ENCODE assay signal across 11 cellular contexts in genomic region chr6:132734694-132735236, GRCh38. TPM values are rescaled to one million over a fixed set of nuclear protein-coding genes. Genes with fewer than 3 reads are reported as not detected.
DNase-seq lines count a peak whose midpoint lies in the region; ATAC-seq and TF ChIP-seq lines count a peak whose summit lies in the region.
"Had no signal": no experiment of that assay in that cellular context is flagged by ENCODE, and none has a peak within 500 bp of the region (broad histone marks: within the 10 kb centered on the region; RNA-seq: fewer than 3 reads in every experiment).

No MANE protein-coding gene starts in this region.

- no peak overlapping the region for H3K4me2 ChIP-seq in H9 (ENCODE audit: insufficient read depth, insufficient read length, low read length)

- H3K27me3 Mint-ChIP-seq in H9 (ENCODE audit: low read depth) (no peaks in the 10 kb centered on the region; the same call in 1 of the 2 replicates), progenitor cell of endocrine pancreas (peaks cover 7% of the 10 kb centered on the region)
- no peaks in the 10 kb centered on the region for H3K27me3 Mint-ChIP-seq in activated naive CD8-positive, alpha-beta T cell treated with anti-CD3 and anti-CD28 coated beads, Interleukin-2, amount 50 U/mL, for 24 hours
- H3K27me3 Mint-ChIP-seq: dendritic cell treated with granulocyte-macrophage colony-stimulating factor and Interleukin-4, amounts not matched to agents 40 ng/mL and 50 ng/mL, for 4 days; stimulated activated naive CD8-positive, alpha-beta T cell treated with anti-CD3 and anti-CD28 coated beads, Interleukin-15, Interleukin-2, amounts not matched to agents 100 ng/mL and 50 ng/mL, for 24 hours had no signal

- no peak overlapping the region for H2BK20ac ChIP-seq in H9 (ENCODE audit: low read depth, low read length, poor library complexity, severe bottlenecking)

- H3K4me3 Mint-ChIP-seq in H9, result no peak overlapping the region
- H3K4me3 Mint-ChIP-seq in progenitor cell of endocrine pancreas (ENCODE audit: low read depth), result no peak overlapping the region
- no peak overlapping the region for H3K4me3 Mint-ChIP-seq in activated naive CD8-positive, alpha-beta T cell treated with anti-CD3 and anti-CD28 coated beads, Interleukin-2, amount 50 U/mL, for 24 hours
- H3K4me3 Mint-ChIP-seq: activated CD4-positive, alpha-beta T cell treated with anti-CD3 and anti-CD28 coated beads, Interleukin-2, amount 10 ng/mL, durations not matched to agents 24 days and 14 days; dendritic cell treated with granulocyte-macrophage colony-stimulating factor and Interleukin-4, amounts not matched to agents 40 ng/mL and 50 ng/mL, for 4 days; stimulated activated naive CD8-positive, alpha-beta T cell treated with anti-CD3 and anti-CD28 coated beads, Interleukin-15, Interleukin-2, amounts not matched to agents 100 ng/mL and 50 ng/mL, for 24 hours had no signal

- H3K9me3 ChIP-seq in H9 (ENCODE audit: control insufficient read depth, low read depth, low read length), result no peaks in the 10 kb centered on the region

- no peaks in the 10 kb centered on the region for H3K36me3 Mint-ChIP-seq in H9 (ENCODE audit: insufficient read depth in 1 of 3, low read depth in 3 of 3)
- H3K36me3 Mint-ChIP-seq in progenitor cell of endocrine pancreas (ENCODE audit: insufficient read depth), result no peaks in the 10 kb centered on the region
- H3K36me3 Mint-ChIP-seq in activated naive CD8-positive, alpha-beta T cell treated with anti-CD3 and anti-CD28 coated beads, Interleukin-2, amount 50 U/mL, for 24 hours (ENCODE audit: low read depth), result no peaks in the 10 kb centered on the region

- ATAC-seq in activated naive CD8-positive, alpha-beta T cell treated with anti-CD3 and anti-CD28 coated beads, Interleukin-2, amount 50 U/mL, for 24 hours, result no peak
- ATAC-seq in GM18517 (IDR thresholded peaks at IDR 0.05; ENCODE audit: unreplicated experiment), result no peak
- no peak for ATAC-seq in HG03521 (IDR thresholded peaks at IDR 0.05; ENCODE audit: unreplicated experiment)

- no peak overlapping the region for H2AK5ac ChIP-seq in H9 (ENCODE audit: insufficient read length, low read length)

- H3K4me1 Mint-ChIP-seq in H9 (no peaks in the 10 kb centered on the region), progenitor cell of endocrine pancreas (ENCODE audit: low read depth) (peaks cover 7% of the 10 kb centered on the region)
- peaks cover 16% of the 10 kb centered on the region for H3K4me1 Mint-ChIP-seq in activated naive CD8-positive, alpha-beta T cell treated with anti-CD3 and anti-CD28 coated beads, Interleukin-2, amount 50 U/mL, for 24 hours

- no peak for DNase-seq in H9
- peak; percentile 42 to 75 for DNase-seq in NOMO-1 (lab: John Stamatoyannopoulos, UW; ENCODE audit: unreplicated experiment in 2 of 2)
- peak; percentile 3 to 16 for DNase-seq in erythroblast (lab: John Stamatoyannopoulos, UW)
- DNase-seq in progenitor cell of endocrine pancreas (ENCODE audit: low spot score, unreplicated experiment), result no peak
- no peak for DNase-seq in activated naive CD8-positive, alpha-beta T cell treated with anti-CD3 and anti-CD28 coated beads, Interleukin-2, amount 50 U/mL, for 24 hours
- DNase-seq in NK-92 (lab: John Stamatoyannopoulos, UW; ENCODE audit: unreplicated experiment), result no peak
- DNase-seq: activated CD4-positive, alpha-beta T cell treated with anti-CD3 and anti-CD28 coated beads, Interleukin-2, amount 10 ng/mL, durations not matched to agents 24 days and 14 days had no signal

- H3K56ac ChIP-seq in H9 (ENCODE audit: insufficient read length, low read depth, low read length), result no peak overlapping the region

- H3K27me3 ChIP-seq in H9 (ENCODE audit: insufficient read depth, low read length), result no peaks in the 10 kb centered on the region

- H4K91ac ChIP-seq in H9 (ENCODE audit: insufficient read length, low read depth, low read length), result no peak overlapping the region

- no peak overlapping the region for H2BK12ac ChIP-seq in H9 (ENCODE audit: insufficient read length, low read depth, low read length)

- no peak overlapping the region for H3K18ac ChIP-seq in H9 (ENCODE audit: insufficient read length, low read depth, low read length)

- H3K23ac ChIP-seq in H9 (ENCODE audit: insufficient read length, low read depth, low read length), result no peak overlapping the region

- WGBS in H9 (ENCODE audit: extremely low coverage, insufficient read length, low lambda C conversion rate), result no CpG with 5 or more reads among the region's 3 CpGs

- no peak for TF ChIP-seq POLR2A in erythroblast (IDR thresholded peaks at IDR 0.05; ENCODE audit: low read length)

- H3K4me1 ChIP-seq in H9 (ENCODE audit: insufficient read depth, low read length), result no peaks in the 10 kb centered on the region

- H4K5ac ChIP-seq in H9 (ENCODE audit: insufficient read length, low read depth, low read length), result no peak overlapping the region

- no peak overlapping the region for H2BK15ac ChIP-seq in H9 (ENCODE audit: low read depth, low read length)

- H2AFZ ChIP-seq in H9 (ENCODE audit: low read length), result no peak overlapping the region

- no peak overlapping the region for H2BK5ac ChIP-seq in H9 (ENCODE audit: insufficient read length, low read length)

- H3K27ac ChIP-seq in H9 (ENCODE audit: insufficient read length, low read depth, low read length), result no peak overlapping the region

- H3K79me2 ChIP-seq in H9 (ENCODE audit: insufficient read depth, low read length), result no peaks in the 10 kb centered on the region

- H3K14ac ChIP-seq in H9 (ENCODE audit: insufficient read depth, low read length), result no peak overlapping the region

- H3K4ac ChIP-seq in H9 (ENCODE audit: low read depth, low read length), result no peak overlapping the region

- H2BK120ac ChIP-seq in H9 (ENCODE audit: low read depth, low read length, poor library complexity, severe bottlenecking), result no peak overlapping the region

- no peaks in the 10 kb centered on the region for H3K79me1 ChIP-seq in H9 (ENCODE audit: insufficient read depth, low read depth, low read length, poor library complexity, severe bottlenecking)

- H3K9ac ChIP-seq in H9 (ENCODE audit: extremely low read depth, insufficient read length, low read length), result no peak overlapping the region

- H3K27ac Mint-ChIP-seq in H9, result no peak overlapping the region
- no peak overlapping the region for H3K27ac Mint-ChIP-seq in progenitor cell of endocrine pancreas
- H3K27ac Mint-ChIP-seq in activated naive CD8-positive, alpha-beta T cell treated with anti-CD3 and anti-CD28 coated beads, Interleukin-2, amount 50 U/mL, for 24 hours, result no peak overlapping the region
- H3K27ac Mint-ChIP-seq: activated CD4-positive, alpha-beta T cell treated with anti-CD3 and anti-CD28 coated beads, Interleukin-2, amount 10 ng/mL, durations not matched to agents 24 days and 14 days; dendritic cell treated with granulocyte-macrophage colony-stimulating factor and Interleukin-4, amounts not matched to agents 40 ng/mL and 50 ng/mL, for 4 days; stimulated activated naive CD8-positive, alpha-beta T cell treated with anti-CD3 and anti-CD28 coated beads, Interleukin-15, Interleukin-2, amounts not matched to agents 100 ng/mL and 50 ng/mL, for 24 hours had no signal

- no peaks in the 10 kb centered on the region for H3K9me3 Mint-ChIP-seq in H9
- H3K9me3 Mint-ChIP-seq in progenitor cell of endocrine pancreas (ENCODE audit: low read depth), result peaks cover 17% of the 10 kb centered on the region
- peaks cover 14% of the 10 kb centered on the region for H3K9me3 Mint-ChIP-seq in activated naive CD8-positive, alpha-beta T cell treated with anti-CD3 and anti-CD28 coated beads, Interleukin-2, amount 50 U/mL, for 24 hours
- H3K9me3 Mint-ChIP-seq: dendritic cell treated with granulocyte-macrophage colony-stimulating factor and Interleukin-4, amounts not matched to agents 40 ng/mL and 50 ng/mL, for 4 days had no signal

- TF ChIP-seq CTCF in H9 (conservative IDR thresholded peaks at IDR 0.05), result peak; percentile 50
- peak; percentile 20 for TF ChIP-seq CTCF in progenitor cell of endocrine pancreas (IDR thresholded peaks at IDR 0.05; ENCODE audit: unreplicated experiment)

- H4K20me1 ChIP-seq in H9 (ENCODE audit: control insufficient read depth, insufficient read depth, insufficient read length), result no peaks in the 10 kb centered on the region

- H4K8ac ChIP-seq in H9 (replicated peaks; ENCODE audit: insufficient read length, low read depth, low read length), result no peak overlapping the region

- H3T11ph ChIP-seq in H9 (ENCODE audit: low read length), result no peak overlapping the region

- H3K23me2 ChIP-seq in H9 (ENCODE audit: insufficient read length, low read depth, low read length, poor library complexity, severe bottlenecking), result no peaks in the 10 kb centered on the region

RNA-seq across cellular contexts. Expression of gene VNN1, which starts 20.9 kb away (rescaled TPM):
- not detected in 2 replicates for total RNA-seq in H9 (2021)
- not detected in 2 replicates for total RNA-seq in progenitor cell of endocrine pancreas
- total RNA-seq: activated CD4-positive, alpha-beta T cell treated with anti-CD3 and anti-CD28 coated beads, Interleukin-2, amount 10 ng/mL, durations not matched to agents 24 days and 14 days had no signal

RNA-seq across cellular contexts. Expression of gene VNN2, which starts 22.9 kb away (rescaled TPM):
- total RNA-seq in H9 (2021) (not detected in 2 replicates), progenitor cell of endocrine pancreas (not detected in 2 replicates)

Comparison
In these comparisons a context has a peak if more than half of its experiments do, and no peak if none do; other contexts are left out.
1. DNase-seq: peak in NOMO-1 (2 of 2) and erythroblast (2 of 2); none in H9 (single experiment), progenitor cell of endocrine pancreas (single experiment), activated naive CD8-positive, alpha-beta T cell treated with anti-CD3 and anti-CD28 coated beads, Interleukin-2, amount 50 U/mL, for 24 hours (single experiment) and NK-92 (single experiment).